ENCODE assay signal across 1 cellular context in genomic region chr6:31712296-31712695, GRCh38.
TF ChIP-seq lines count a peak whose summit lies in the region.

No MANE protein-coding gene starts in this region.

TF ChIP-seq in K562, 482 proteins besides CTCF, POLR2A, EP300 and RAD21:
- TF ChIP-seq HNRNPL (IDR thresholded peaks at IDR 0.05; ENCODE audit: low read depth, low read length): no peak
- TF ChIP-seq ZNF3 (CRISPR knock-in tag; IDR thresholded peaks at IDR 0.05): no peak
- no peak for TF ChIP-seq TAL1 (IDR thresholded peaks at IDR 0.05)
- TF ChIP-seq ZFP1 (CRISPR knock-in tag; IDR thresholded peaks at IDR 0.05): no peak
- no peak for TF ChIP-seq ZNF224 (CRISPR knock-in tag; IDR thresholded peaks at IDR 0.05)
- TF ChIP-seq HDAC8 (tag; IDR thresholded peaks at IDR 0.05): no peak
- no peak for TF ChIP-seq RFX5 (IDR thresholded peaks at IDR 0.05; ENCODE audit: low read depth, low read length)
- no peak for TF ChIP-seq ZNF318 (IDR thresholded peaks at IDR 0.05; ENCODE audit: borderline replicate concordance in 1 of 2, low read depth in 1 of 2)
- no peak for TF ChIP-seq PHTF2 (CRISPR knock-in tag; IDR thresholded peaks at IDR 0.05)
- TF ChIP-seq ZNF445 (CRISPR knock-in tag; IDR thresholded peaks at IDR 0.05; ENCODE audit: low read depth): no peak
- TF ChIP-seq LARP7 (IDR thresholded peaks at IDR 0.05): no peak
- no peak for TF ChIP-seq ZNF184 (CRISPR knock-in tag; IDR thresholded peaks at IDR 0.05)
